ENCODE assay signal across 1 cellular context in the genomic region with DNA sequence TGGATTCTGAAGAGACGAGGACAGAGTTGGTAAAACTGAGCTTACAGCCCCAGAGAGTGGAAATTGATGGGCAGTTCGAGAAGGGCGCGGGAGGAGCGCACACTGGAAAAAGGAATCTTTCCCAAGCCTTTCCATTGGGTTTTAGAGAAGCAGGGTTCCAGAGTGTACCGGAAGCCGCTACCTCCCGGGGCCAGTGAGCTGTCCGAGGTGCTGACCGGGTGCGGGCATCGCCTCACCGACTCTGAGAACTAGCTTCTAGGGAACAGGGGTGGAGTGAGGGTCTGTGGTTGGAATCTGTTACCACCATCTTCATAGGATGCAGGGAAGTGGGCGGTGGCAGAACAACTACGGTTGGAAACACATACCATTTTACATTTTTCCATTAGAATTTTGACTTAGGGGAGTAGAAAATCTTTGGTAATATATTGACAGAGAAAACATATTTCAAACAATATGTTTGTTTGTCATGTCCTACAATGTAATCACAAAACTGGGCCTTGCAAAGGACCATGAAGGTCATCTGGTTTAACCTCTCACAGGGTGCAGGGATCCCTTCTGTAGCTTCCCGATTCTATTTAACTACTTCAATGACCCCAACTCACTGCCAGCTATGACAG.
TF ChIP-seq lines count a peak whose summit lies in the region.

No MANE protein-coding gene starts in this region.

TF ChIP-seq in HepG2, 621 proteins besides CTCF, POLR2A, EP300 and RAD21 (continued from another document and continues in another):
- peak; percentile 61; the same call in 1 of the 2 replicates for TF ChIP-seq ZNF792 (CRISPR knock-in tag; IDR thresholded peaks at IDR 0.05)
- TF ChIP-seq, protein P1, sequence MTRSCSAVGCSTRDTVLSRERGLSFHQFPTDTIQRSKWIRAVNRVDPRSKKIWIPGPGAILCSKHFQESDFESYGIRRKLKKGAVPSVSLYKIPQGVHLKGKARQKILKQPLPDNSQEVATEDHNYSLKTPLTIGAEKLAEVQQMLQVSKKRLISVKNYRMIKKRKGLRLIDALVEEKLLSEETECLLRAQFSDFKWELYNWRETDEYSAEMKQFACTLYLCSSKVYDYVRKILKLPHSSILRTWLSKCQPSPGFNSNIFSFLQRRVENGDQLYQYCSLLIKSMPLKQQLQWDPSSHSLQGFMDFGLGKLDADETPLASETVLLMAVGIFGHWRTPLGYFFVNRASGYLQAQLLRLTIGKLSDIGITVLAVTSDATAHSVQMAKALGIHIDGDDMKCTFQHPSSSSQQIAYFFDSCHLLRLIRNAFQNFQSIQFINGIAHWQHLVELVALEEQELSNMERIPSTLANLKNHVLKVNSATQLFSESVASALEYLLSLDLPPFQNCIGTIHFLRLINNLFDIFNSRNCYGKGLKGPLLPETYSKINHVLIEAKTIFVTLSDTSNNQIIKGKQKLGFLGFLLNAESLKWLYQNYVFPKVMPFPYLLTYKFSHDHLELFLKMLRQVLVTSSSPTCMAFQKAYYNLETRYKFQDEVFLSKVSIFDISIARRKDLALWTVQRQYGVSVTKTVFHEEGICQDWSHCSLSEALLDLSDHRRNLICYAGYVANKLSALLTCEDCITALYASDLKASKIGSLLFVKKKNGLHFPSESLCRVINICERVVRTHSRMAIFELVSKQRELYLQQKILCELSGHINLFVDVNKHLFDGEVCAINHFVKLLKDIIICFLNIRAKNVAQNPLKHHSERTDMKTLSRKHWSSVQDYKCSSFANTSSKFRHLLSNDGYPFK (CRISPR knock-in tag; IDR thresholded peaks at IDR 0.05; ENCODE audit: borderline replicate concordance): peak; percentile 43; the same call in 1 of the 2 replicates
- no peak for TF ChIP-seq ZNF549 (CRISPR knock-in tag; IDR thresholded peaks at IDR 0.05)
- no peak for TF ChIP-seq FIP1L1 (IDR thresholded peaks at IDR 0.05; ENCODE audit: borderline replicate concordance, insufficient read depth, low read depth, low read length)
- TF ChIP-seq NFKB2 (CRISPR knock-in tag; IDR thresholded peaks at IDR 0.05; ENCODE audit: borderline replicate concordance): peak; percentile 94
- no peak for TF ChIP-seq SALL2 (CRISPR knock-in tag; IDR thresholded peaks at IDR 0.05)
- no peak for TF ChIP-seq NFRKB (IDR thresholded peaks at IDR 0.05)
- TF ChIP-seq PTBP1 (IDR thresholded peaks at IDR 0.05; ENCODE audit: low read depth, low read length, poor library complexity, severe bottlenecking): no peak
- no peak for TF ChIP-seq RBM39 (IDR thresholded peaks at IDR 0.05; ENCODE audit: low read depth, low read length, poor library complexity, severe bottlenecking)
- TF ChIP-seq ZNF235 (CRISPR knock-in tag; IDR thresholded peaks at IDR 0.05; ENCODE audit: borderline replicate concordance): no peak
- TF ChIP-seq SMC3 (IDR thresholded peaks at IDR 0.05; ENCODE audit: low read length): no peak
- TF ChIP-seq ZNF556 (CRISPR knock-in tag; IDR thresholded peaks at IDR 0.05; ENCODE audit: borderline replicate concordance): no peak
- TF ChIP-seq, protein P2, sequence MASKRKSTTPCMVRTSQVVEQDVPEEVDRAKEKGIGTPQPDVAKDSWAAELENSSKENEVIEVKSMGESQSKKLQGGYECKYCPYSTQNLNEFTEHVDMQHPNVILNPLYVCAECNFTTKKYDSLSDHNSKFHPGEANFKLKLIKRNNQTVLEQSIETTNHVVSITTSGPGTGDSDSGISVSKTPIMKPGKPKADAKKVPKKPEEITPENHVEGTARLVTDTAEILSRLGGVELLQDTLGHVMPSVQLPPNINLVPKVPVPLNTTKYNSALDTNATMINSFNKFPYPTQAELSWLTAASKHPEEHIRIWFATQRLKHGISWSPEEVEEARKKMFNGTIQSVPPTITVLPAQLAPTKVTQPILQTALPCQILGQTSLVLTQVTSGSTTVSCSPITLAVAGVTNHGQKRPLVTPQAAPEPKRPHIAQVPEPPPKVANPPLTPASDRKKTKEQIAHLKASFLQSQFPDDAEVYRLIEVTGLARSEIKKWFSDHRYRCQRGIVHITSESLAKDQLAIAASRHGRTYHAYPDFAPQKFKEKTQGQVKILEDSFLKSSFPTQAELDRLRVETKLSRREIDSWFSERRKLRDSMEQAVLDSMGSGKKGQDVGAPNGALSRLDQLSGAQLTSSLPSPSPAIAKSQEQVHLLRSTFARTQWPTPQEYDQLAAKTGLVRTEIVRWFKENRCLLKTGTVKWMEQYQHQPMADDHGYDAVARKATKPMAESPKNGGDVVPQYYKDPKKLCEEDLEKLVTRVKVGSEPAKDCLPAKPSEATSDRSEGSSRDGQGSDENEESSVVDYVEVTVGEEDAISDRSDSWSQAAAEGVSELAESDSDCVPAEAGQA (IDR thresholded peaks at IDR 0.05; ENCODE audit: low read depth): no peak
- TF ChIP-seq, protein P2 (CRISPR knock-in tag; IDR thresholded peaks at IDR 0.05; ENCODE audit: borderline replicate concordance): no peak
- TF ChIP-seq ISL2 (CRISPR knock-in tag; IDR thresholded peaks at IDR 0.05): 0 out of 2 replicates have a peak, but pooled peaks have one; percentile 41
- TF ChIP-seq, protein P3, sequence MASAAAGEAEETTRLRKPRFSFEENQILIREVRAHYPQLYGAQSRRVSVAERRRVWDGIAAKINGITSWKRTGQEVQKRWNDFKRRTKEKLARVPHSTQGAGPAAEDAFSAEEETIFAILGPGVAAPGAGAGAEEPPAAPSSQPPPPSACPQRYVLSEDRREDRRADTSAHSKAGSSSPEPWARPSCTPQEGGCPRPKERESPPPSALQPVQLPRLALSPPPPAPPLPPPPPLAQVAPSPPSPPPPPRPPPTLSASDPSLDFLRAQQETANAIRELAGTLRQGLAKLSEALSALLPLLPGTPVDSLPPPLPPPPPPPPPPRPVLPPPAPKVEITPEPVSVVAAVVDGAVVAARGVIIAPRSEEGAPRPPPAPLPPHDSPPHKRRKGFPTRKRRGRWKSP (CRISPR knock-in tag; IDR thresholded peaks at IDR 0.05): 0 out of 2 replicates have a peak, but pooled peaks have one; percentile 45
- TF ChIP-seq ZNF562 (CRISPR knock-in tag; IDR thresholded peaks at IDR 0.05; ENCODE audit: borderline replicate concordance): no peak
- no peak for TF ChIP-seq ZNF83 (CRISPR knock-in tag; IDR thresholded peaks at IDR 0.05; ENCODE audit: borderline replicate concordance)
- TF ChIP-seq, protein P4, sequence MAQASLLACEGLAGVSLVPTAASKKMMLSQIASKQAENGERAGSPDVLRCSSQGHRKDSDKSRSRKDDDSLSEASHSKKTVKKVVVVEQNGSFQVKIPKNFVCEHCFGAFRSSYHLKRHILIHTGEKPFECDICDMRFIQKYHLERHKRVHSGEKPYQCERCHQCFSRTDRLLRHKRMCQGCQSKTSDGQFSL (CRISPR knock-in tag; IDR thresholded peaks at IDR 0.05): no peak
- TF ChIP-seq FOXK2 (IDR thresholded peaks at IDR 0.05): no peak
- TF ChIP-seq KAT2B (IDR thresholded peaks at IDR 0.05; ENCODE audit: borderline replicate concordance, low read depth, low read length): no peak
- TF ChIP-seq, protein P5, sequence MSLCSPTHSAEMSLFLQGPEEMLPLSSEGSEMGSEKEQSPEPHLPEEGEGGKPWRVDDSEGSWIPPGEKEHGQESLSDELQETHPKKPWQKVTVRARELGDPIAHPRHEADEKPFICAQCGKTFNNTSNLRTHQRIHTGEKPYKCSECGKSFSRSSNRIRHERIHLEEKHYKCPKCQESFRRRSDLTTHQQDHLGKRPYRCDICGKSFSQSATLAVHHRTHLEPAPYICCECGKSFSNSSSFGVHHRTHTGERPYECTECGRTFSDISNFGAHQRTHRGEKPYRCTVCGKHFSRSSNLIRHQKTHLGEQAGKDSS (CRISPR knock-in tag; IDR thresholded peaks at IDR 0.05; ENCODE audit: borderline replicate concordance, low read depth): no peak
- TF ChIP-seq, protein P6, sequence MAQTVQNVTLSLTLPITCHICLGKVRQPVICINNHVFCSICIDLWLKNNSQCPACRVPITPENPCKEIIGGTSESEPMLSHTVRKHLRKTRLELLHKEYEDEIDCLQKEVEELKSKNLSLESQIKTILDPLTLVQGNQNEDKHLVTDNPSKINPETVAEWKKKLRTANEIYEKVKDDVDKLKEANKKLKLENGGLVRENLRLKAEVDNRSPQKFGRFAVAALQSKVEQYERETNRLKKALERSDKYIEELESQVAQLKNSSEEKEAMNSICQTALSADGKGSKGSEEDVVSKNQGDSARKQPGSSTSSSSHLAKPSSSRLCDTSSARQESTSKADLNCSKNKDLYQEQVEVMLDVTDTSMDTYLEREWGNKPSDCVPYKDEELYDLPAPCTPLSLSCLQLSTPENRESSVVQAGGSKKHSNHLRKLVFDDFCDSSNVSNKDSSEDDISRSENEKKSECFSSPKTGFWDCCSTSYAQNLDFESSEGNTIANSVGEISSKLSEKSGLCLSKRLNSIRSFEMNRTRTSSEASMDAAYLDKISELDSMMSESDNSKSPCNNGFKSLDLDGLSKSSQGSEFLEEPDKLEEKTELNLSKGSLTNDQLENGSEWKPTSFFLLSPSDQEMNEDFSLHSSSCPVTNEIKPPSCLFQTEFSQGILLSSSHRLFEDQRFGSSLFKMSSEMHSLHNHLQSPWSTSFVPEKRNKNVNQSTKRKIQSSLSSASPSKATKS (CRISPR knock-in tag; IDR thresholded peaks at IDR 0.05): no peak
- TF ChIP-seq JARID2 (CRISPR knock-in tag; IDR thresholded peaks at IDR 0.05; ENCODE audit: insufficient replicate concordance): no peak
- no peak for TF ChIP-seq MYNN (CRISPR knock-in tag; IDR thresholded peaks at IDR 0.05; ENCODE audit: low read depth)
- TF ChIP-seq, protein P7, sequence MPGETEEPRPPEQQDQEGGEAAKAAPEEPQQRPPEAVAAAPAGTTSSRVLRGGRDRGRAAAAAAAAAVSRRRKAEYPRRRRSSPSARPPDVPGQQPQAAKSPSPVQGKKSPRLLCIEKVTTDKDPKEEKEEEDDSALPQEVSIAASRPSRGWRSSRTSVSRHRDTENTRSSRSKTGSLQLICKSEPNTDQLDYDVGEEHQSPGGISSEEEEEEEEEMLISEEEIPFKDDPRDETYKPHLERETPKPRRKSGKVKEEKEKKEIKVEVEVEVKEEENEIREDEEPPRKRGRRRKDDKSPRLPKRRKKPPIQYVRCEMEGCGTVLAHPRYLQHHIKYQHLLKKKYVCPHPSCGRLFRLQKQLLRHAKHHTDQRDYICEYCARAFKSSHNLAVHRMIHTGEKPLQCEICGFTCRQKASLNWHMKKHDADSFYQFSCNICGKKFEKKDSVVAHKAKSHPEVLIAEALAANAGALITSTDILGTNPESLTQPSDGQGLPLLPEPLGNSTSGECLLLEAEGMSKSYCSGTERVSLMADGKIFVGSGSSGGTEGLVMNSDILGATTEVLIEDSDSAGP (CRISPR knock-in tag; IDR thresholded peaks at IDR 0.05; ENCODE audit: borderline replicate concordance): no peak
- TF ChIP-seq ZNF143 (CRISPR knock-in tag; IDR thresholded peaks at IDR 0.05): no peak
- no peak for TF ChIP-seq ZNF543 (CRISPR knock-in tag; IDR thresholded peaks at IDR 0.05)
- no peak for TF ChIP-seq ZNF550 (CRISPR knock-in tag; IDR thresholded peaks at IDR 0.05; ENCODE audit: borderline replicate concordance)
- no peak for TF ChIP-seq PPARG (CRISPR knock-in tag; conservative IDR thresholded peaks at IDR 0.05)
- no peak for TF ChIP-seq TP53 (CRISPR knock-in tag; conservative IDR thresholded peaks at IDR 0.05)
- TF ChIP-seq, protein P8, sequence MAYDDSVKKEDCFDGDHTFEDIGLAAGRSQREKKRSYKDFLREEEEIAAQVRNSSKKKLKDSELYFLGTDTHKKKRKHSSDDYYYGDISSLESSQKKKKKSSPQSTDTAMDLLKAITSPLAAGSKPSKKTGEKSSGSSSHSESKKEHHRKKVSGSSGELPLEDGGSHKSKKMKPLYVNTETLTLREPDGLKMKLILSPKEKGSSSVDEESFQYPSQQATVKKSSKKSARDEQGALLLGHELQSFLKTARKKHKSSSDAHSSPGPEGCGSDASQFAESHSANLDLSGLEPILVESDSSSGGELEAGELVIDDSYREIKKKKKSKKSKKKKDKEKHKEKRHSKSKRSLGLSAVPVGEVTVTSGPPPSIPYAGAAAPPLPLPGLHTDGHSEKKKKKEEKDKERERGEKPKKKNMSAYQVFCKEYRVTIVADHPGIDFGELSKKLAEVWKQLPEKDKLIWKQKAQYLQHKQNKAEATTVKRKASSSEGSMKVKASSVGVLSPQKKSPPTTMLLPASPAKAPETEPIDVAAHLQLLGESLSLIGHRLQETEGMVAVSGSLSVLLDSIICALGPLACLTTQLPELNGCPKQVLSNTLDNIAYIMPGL (CRISPR knock-in tag; IDR thresholded peaks at IDR 0.05; ENCODE audit: borderline replicate concordance in 1 of 2, low read depth in 1 of 2): no peak
- peak; percentile 30; the same call in 1 of the 2 replicates for TF ChIP-seq SPEN (CRISPR knock-in tag; IDR thresholded peaks at IDR 0.05; ENCODE audit: low read depth)
- TF ChIP-seq ZNF749 (CRISPR knock-in tag; IDR thresholded peaks at IDR 0.05; ENCODE audit: borderline replicate concordance): no peak
- TF ChIP-seq ZNF431 (CRISPR knock-in tag; IDR thresholded peaks at IDR 0.05; ENCODE audit: borderline replicate concordance, low read depth): peak; percentile 50; the same call in 1 of the 2 replicates
